In genomic region chr17:8893059-8893458, GRCh38 we compare ENCODE assay signal across 21 cellular contexts. TPM values are rescaled to one million over a fixed set of nuclear protein-coding genes. Genes with fewer than 3 reads are reported as not detected.
DNase-seq lines count a peak whose midpoint lies in the region; ATAC-seq, FAIRE-seq and TF ChIP-seq lines count a peak whose summit lies in the region.
"Had no signal": no experiment of that assay in that cellular context is flagged by ENCODE, and none has a peak within 500 bp of the region (broad histone marks: within the 10 kb centered on the region; RNA-seq: fewer than 3 reads in every experiment).

No MANE protein-coding gene starts in this region.

- H3K27ac Mint-ChIP-seq in activated CD4-positive, alpha-beta T cell treated with anti-CD3 and anti-CD28 coated beads for 36 hours = peak overlapping the region; percentile 37
- H3K27ac Mint-ChIP-seq in activated T-helper 2 cell treated with anti-CD3 and anti-CD28 coated beads, Interferon-gamma antibody, Interleukin-2, Interleukin-4, amounts not matched to agents 10 μg/mL and 5 μg/mL and 100 μg/mL, durations not matched to agents 14 hours and 24 hours and 36 hours = peak overlapping the region; percentile 19
- H3K27ac Mint-ChIP-seq in natural killer cell (peak overlapping the region; percentile 65 to 84), Caco-2 (ENCODE audit: unreplicated experiment) (no peak overlapping the region)
- H3K27ac Mint-ChIP-seq: CD4-positive, alpha-beta T cell; HFFc6 had no signal

- BruUV-seq in Caco-2 (replicated peaks; lab: Mats Ljungman, UMichigan) = no TSS peak

- CTCF ChIA-PET in activated CD4-positive, alpha-beta T cell treated with anti-CD3 and anti-CD28 coated beads for 36 hours (lab: Charles Lee) = interaction anchor here (2.2 kb wide), 1 partner anchor 105 kb away, joined by 7 read pairs; no protein-coding TSS in a partner anchor
- CTCF ChIA-PET in Caco-2 (lab: Charles Lee) = no interaction called here

- intact Hi-C loops in activated CD4-positive, alpha-beta T cell treated with anti-CD3 and anti-CD28 coated beads for 36 hours (cut with DNase I, micrococcal nuclease) = no loop called here
- intact Hi-C loops in activated T-helper 2 cell treated with anti-CD3 and anti-CD28 coated beads, Interferon-gamma antibody, Interleukin-2, Interleukin-4, amounts not matched to agents 10 μg/mL and 5 μg/mL and 100 μg/mL, durations not matched to agents 14 hours and 24 hours and 36 hours (cut with micrococcal nuclease) = loop anchor here (10.0 kb wide), 1 partner anchor 148 kb away; the partner anchor contains the start of gene CCDC42
- intact Hi-C loops in natural killer cell (cut with micrococcal nuclease) (no loop called here), Caco-2 (cut with micrococcal nuclease; ENCODE audit: unreplicated experiment) (no loop called here)

- no peak for DNase-seq in activated CD4-positive, alpha-beta T cell treated with anti-CD3 and anti-CD28 coated beads for 36 hours
- no peak for DNase-seq in activated CD4-positive, alpha-beta T cell treated with anti-CD3 and anti-CD28 coated beads for 1 hour
- DNase-seq in GM18507 (ENCODE audit: extremely low spot score, insufficient read length, low read depth) = no peak
- DNase-seq in activated T-helper 2 cell treated with anti-CD3 and anti-CD28 coated beads, Interferon-gamma antibody, Interleukin-2, Interleukin-4, amounts not matched to agents 10 μg/mL and 5 μg/mL and 100 μg/mL, durations not matched to agents 14 hours and 24 hours and 36 hours (ENCODE audit: low spot score) = no peak
- no peak for DNase-seq in natural killer cell
- DNase-seq in Caco-2 = no peak
- no peak for DNase-seq in SW 1271 (lab: John Stamatoyannopoulos, UW)
- DNase-seq: CD4-positive, alpha-beta T cell; DMS79; HFFc6; Kasumi-1; NCI-H1105; NCI-H1694; NCI-H2107; NCI-H2227 treated with DMSO at 0.1 percent for 48 hours; NCI-H524 treated with DMSO at 0.1 percent for 48 hours had no signal

- H3K4me3 ChIP-seq in Caco-2 (ENCODE audit: low read depth, low read length) = no peak overlapping the region

- POLR2A ChIA-PET in activated CD4-positive, alpha-beta T cell treated with anti-CD3 and anti-CD28 coated beads for 36 hours (lab: Charles Lee) = no interaction called here
- POLR2A ChIA-PET in Caco-2 (lab: Charles Lee) = no interaction called here

- H3K27me3 Mint-ChIP-seq in activated CD4-positive, alpha-beta T cell treated with anti-CD3 and anti-CD28 coated beads for 36 hours = no peaks in the 10 kb centered on the region
- no peaks in the 10 kb centered on the region for H3K27me3 Mint-ChIP-seq in activated T-helper 2 cell treated with anti-CD3 and anti-CD28 coated beads, Interferon-gamma antibody, Interleukin-2, Interleukin-4, amounts not matched to agents 10 μg/mL and 5 μg/mL and 100 μg/mL, durations not matched to agents 14 hours and 24 hours and 36 hours (ENCODE audit: low read depth)
- H3K27me3 Mint-ChIP-seq in natural killer cell (ENCODE audit: low read depth in 2 of 2) (no peaks in the 10 kb centered on the region), Caco-2 (ENCODE audit: insufficient read depth, unreplicated experiment) (peaks cover 5% of the 10 kb centered on the region)
- H3K27me3 Mint-ChIP-seq: B cell; CD4-positive, alpha-beta T cell had no signal

- H3K9me3 ChIP-seq in Caco-2 = no peaks in the 10 kb centered on the region

- peaks cover 27% of the 10 kb centered on the region for H3K36me3 Mint-ChIP-seq in activated CD4-positive, alpha-beta T cell treated with anti-CD3 and anti-CD28 coated beads for 36 hours (ENCODE audit: low read depth)
- H3K36me3 Mint-ChIP-seq in activated T-helper 2 cell treated with anti-CD3 and anti-CD28 coated beads, Interferon-gamma antibody, Interleukin-2, Interleukin-4, amounts not matched to agents 10 μg/mL and 5 μg/mL and 100 μg/mL, durations not matched to agents 14 hours and 24 hours and 36 hours (ENCODE audit: low read depth) = peaks cover 64% of the 10 kb centered on the region
- peaks cover 19% of the 10 kb centered on the region for H3K36me3 Mint-ChIP-seq in natural killer cell
- no peaks in the 10 kb centered on the region for H3K36me3 Mint-ChIP-seq in Caco-2 (ENCODE audit: insufficient read depth, unreplicated experiment)

- H3K9me3 Mint-ChIP-seq in activated CD4-positive, alpha-beta T cell treated with anti-CD3 and anti-CD28 coated beads for 36 hours (ENCODE audit: low read depth) = no peaks in the 10 kb centered on the region
- H3K9me3 Mint-ChIP-seq in activated T-helper 2 cell treated with anti-CD3 and anti-CD28 coated beads, Interferon-gamma antibody, Interleukin-2, Interleukin-4, amounts not matched to agents 10 μg/mL and 5 μg/mL and 100 μg/mL, durations not matched to agents 14 hours and 24 hours and 36 hours = no peaks in the 10 kb centered on the region
- no peaks in the 10 kb centered on the region for H3K9me3 Mint-ChIP-seq in natural killer cell
- no peaks in the 10 kb centered on the region for H3K9me3 Mint-ChIP-seq in Caco-2 (ENCODE audit: unreplicated experiment)
- H3K9me3 Mint-ChIP-seq: CD4-positive, alpha-beta T cell; HFFc6 had no signal

- peaks cover 50% of the 10 kb centered on the region for H3K4me1 Mint-ChIP-seq in activated CD4-positive, alpha-beta T cell treated with anti-CD3 and anti-CD28 coated beads for 36 hours
- peaks cover 47% of the 10 kb centered on the region for H3K4me1 Mint-ChIP-seq in activated T-helper 2 cell treated with anti-CD3 and anti-CD28 coated beads, Interferon-gamma antibody, Interleukin-2, Interleukin-4, amounts not matched to agents 10 μg/mL and 5 μg/mL and 100 μg/mL, durations not matched to agents 14 hours and 24 hours and 36 hours (ENCODE audit: low read depth)
- peaks cover 41 to 45% of the 10 kb centered on the region in 2 donors for H3K4me1 Mint-ChIP-seq in natural killer cell
- H3K4me1 Mint-ChIP-seq in Caco-2 (ENCODE audit: low read depth, unreplicated experiment) = peaks cover 8% of the 10 kb centered on the region

- H3K4me1 ChIP-seq in Caco-2 = no peaks in the 10 kb centered on the region

- FAIRE-seq in GM18507 (lab: Jason Lieb, UNC) = peak; percentile 69
- FAIRE-seq: D721Med had no signal

- no peak overlapping the region for H3K4me3 Mint-ChIP-seq in activated CD4-positive, alpha-beta T cell treated with anti-CD3 and anti-CD28 coated beads for 36 hours
- H3K4me3 Mint-ChIP-seq in activated T-helper 2 cell treated with anti-CD3 and anti-CD28 coated beads, Interferon-gamma antibody, Interleukin-2, Interleukin-4, amounts not matched to agents 10 μg/mL and 5 μg/mL and 100 μg/mL, durations not matched to agents 14 hours and 24 hours and 36 hours (ENCODE audit: low read depth) = no peak overlapping the region
- no peak overlapping the region for H3K4me3 Mint-ChIP-seq in natural killer cell
- H3K4me3 Mint-ChIP-seq in Caco-2 (ENCODE audit: unreplicated experiment) = no peak overlapping the region
- H3K4me3 Mint-ChIP-seq: B cell; CD4-positive, alpha-beta T cell; HFFc6 had no signal

- H3K27me3 ChIP-seq in Caco-2 (replicated peaks; ENCODE audit: control insufficient read depth, insufficient read depth, low read length) = no peaks in the 10 kb centered on the region

- no peaks in the 10 kb centered on the region for H3K36me3 ChIP-seq in Caco-2 (ENCODE audit: control insufficient read depth, insufficient read depth, low read length)

- ATAC-seq in activated CD4-positive, alpha-beta T cell treated with anti-CD3 and anti-CD28 coated beads for 36 hours = no peak
- ATAC-seq in natural killer cell (no peak), HG03280 (IDR thresholded peaks at IDR 0.05; ENCODE audit: unreplicated experiment) (no peak)
- ATAC-seq: Panc1 had no signal

- TF ChIP-seq CTCF in natural killer cell (IDR thresholded peaks at IDR 0.05) (no peak), Caco-2 (IDR thresholded peaks at IDR 0.05; ENCODE audit: insufficient read depth in 1 of 2, low read depth in 1 of 2, low read length in 1 of 2, severe bottlenecking in 1 of 2, unreplicated experiment in 1 of 2) (no peak)

RNA-seq across cellular contexts. Expression of gene PIK3R6, which starts 25.6 kb away (rescaled TPM):
- total RNA-seq in activated CD4-positive, alpha-beta T cell treated with anti-CD3 and anti-CD28 coated beads for 36 hours = 1 to 10 TPM in 1 of 2 experiments, under 1 TPM in 1; 0.96 to 1.8 TPM
- 9.8 and 10.1 TPM in 2 replicates for total RNA-seq in activated T-helper 2 cell treated with anti-CD3 and anti-CD28 coated beads, Interferon-gamma antibody, Interleukin-2, Interleukin-4, amounts not matched to agents 10 μg/mL and 5 μg/mL and 100 μg/mL, durations not matched to agents 14 hours and 24 hours and 36 hours
- total RNA-seq in natural killer cell (1 to 10 TPM in 2 of 3 donors, under 1 TPM in 1; 0.84 to 6.3 (median 1.4) TPM), Caco-2 (2022) (not detected in 2 replicates)
- total RNA-seq: H4, HFFc6 had no signal
